1 cellular context compared by ENCODE assay signal in the genomic region with DNA sequence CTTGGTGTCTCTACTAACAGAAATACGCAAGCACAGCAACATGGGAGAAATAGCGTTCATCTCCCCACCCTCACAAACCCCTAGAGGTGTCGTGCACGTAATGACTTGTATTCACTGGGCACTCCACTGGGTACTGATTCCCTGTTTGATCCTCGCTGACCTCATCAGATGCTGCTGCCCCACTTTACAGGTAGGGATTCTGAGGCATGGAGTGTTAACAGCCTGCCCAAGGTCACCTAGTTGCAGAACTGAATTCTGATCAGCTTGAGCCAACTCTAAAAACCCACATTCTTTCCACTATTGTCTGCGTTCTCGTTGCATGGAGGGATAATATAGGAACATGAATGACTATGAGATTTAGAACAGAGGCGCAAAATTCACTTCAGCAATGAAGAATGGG.
TF ChIP-seq lines count a peak whose summit lies in the region.

No MANE protein-coding gene starts in this region.

TF ChIP-seq in HEK293, 187 proteins besides CTCF, POLR2A, EP300 and RAD21:
- TF ChIP-seq, protein P1, sequence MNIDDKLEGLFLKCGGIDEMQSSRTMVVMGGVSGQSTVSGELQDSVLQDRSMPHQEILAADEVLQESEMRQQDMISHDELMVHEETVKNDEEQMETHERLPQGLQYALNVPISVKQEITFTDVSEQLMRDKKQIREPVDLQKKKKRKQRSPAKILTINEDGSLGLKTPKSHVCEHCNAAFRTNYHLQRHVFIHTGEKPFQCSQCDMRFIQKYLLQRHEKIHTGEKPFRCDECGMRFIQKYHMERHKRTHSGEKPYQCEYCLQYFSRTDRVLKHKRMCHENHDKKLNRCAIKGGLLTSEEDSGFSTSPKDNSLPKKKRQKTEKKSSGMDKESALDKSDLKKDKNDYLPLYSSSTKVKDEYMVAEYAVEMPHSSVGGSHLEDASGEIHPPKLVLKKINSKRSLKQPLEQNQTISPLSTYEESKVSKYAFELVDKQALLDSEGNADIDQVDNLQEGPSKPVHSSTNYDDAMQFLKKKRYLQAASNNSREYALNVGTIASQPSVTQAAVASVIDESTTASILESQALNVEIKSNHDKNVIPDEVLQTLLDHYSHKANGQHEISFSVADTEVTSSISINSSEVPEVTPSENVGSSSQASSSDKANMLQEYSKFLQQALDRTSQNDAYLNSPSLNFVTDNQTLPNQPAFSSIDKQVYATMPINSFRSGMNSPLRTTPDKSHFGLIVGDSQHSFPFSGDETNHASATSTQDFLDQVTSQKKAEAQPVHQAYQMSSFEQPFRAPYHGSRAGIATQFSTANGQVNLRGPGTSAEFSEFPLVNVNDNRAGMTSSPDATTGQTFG (tag by site-specific recombination; IDR thresholded peaks at IDR 0.05; ENCODE audit: borderline replicate concordance), result no peak
- TF ChIP-seq ZNF391 (tag by site-specific recombination; IDR thresholded peaks at IDR 0.05; ENCODE audit: borderline replicate concordance, low read depth) (no peak), ZIC2 (tag by site-specific recombination; IDR thresholded peaks at IDR 0.05) (0 out of 2 replicates have a peak, but pooled peaks have one; percentile 11), ZNF600 (tag by site-specific recombination; IDR thresholded peaks at IDR 0.05) (0 out of 2 replicates have a peak, but pooled peaks have one; percentile 12), ZNF335 (tag by site-specific recombination; conservative IDR thresholded peaks at IDR 0.05) (no peak)
TF ChIP-seq in HEK293: peak in this region for 2.
